In genomic region chr1:234890694-234891093, GRCh38 we compare ENCODE assay signal across 31 cellular contexts.
DNase-seq lines count a peak whose midpoint lies in the region; ATAC-seq, FAIRE-seq and TF ChIP-seq lines count a peak whose summit lies in the region.
"Had no signal": no experiment of that assay in that cellular context is flagged by ENCODE, and none has a peak within 500 bp of the region (broad histone marks: within the 10 kb centered on the region; RNA-seq: fewer than 3 reads in every experiment).

No MANE protein-coding gene starts in this region.

- H3K27me3 ChIP-seq in Panc1 (ENCODE audit: control insufficient read depth, insufficient read depth, low read length) (no peaks in the 10 kb centered on the region), K562 (ENCODE audit: control insufficient read depth in 2 of 2, insufficient read depth in 2 of 2, low read length in 2 of 2) (no peaks in the 10 kb centered on the region; a peak in 1 of 5 replicates)
- H3K27me3 ChIP-seq: gastrocnemius medialis, ovary had no signal

- POLR2A ChIA-PET in activated CD4-positive, alpha-beta T cell treated with anti-CD3 and anti-CD28 coated beads, Interleukin-2, amount 10 ng/mL, durations not matched to agents 7 days and 5 days (lab: Charles Lee), result no interaction called here
- POLR2A ChIA-PET in Panc1 (lab: Charles Lee) (no interaction called here), K562 (lab: Yijun Ruan, JAX) (interaction anchor here (0.7 to 1.8 kb wide), 6 partner anchors 8 to 35 kb away, joined by 3 to 6 read pairs (median 4); no protein-coding TSS in a partner anchor)

- no peak for TF ChIP-seq EP300 in K562 (IDR thresholded peaks at IDR 0.05; ENCODE audit: low read length)

- whole genome bisulfite sequencing in K562 (ENCODE audit: insufficient coverage, low coverage, missing lambda C conversion rate), result 73% methylated on average over 4 of the region's 4 CpGs

- H3K4me3 ChIP-seq in Panc1 (ENCODE audit: low read depth in 2 of 2, low read length in 2 of 2) (no peak overlapping the region), K562 (no peak overlapping the region)
- H3K4me3 ChIP-seq: gastrocnemius medialis, ovary had no signal

- H3K9me1 ChIP-seq in K562 (ENCODE audit: control insufficient read depth, insufficient read depth, low read length), result no peaks in the 10 kb centered on the region

- peak overlapping the region; percentile 6 for H3K27ac Mint-ChIP-seq in activated CD4-positive, alpha-beta T cell treated with anti-CD3 and anti-CD28 coated beads, Interleukin-2, amount 10 ng/mL, durations not matched to agents 7 days and 5 days
- H3K27ac Mint-ChIP-seq: CD4-positive, CD25-positive, alpha-beta regulatory T cell had no signal

- in situ Hi-C loops in Panc1 (cut with HindIII; ENCODE audit: low pct_unique_long_range_greater_than_20kb, low sequenced_read_pairs) (no loop called here), K562 (cut with MboI) (no loop called here)

- no peak for TF ChIP-seq RAD21 in K562 (CRISPR knock-in tag; conservative IDR thresholded peaks at IDR 0.05 in 1 of 2, IDR thresholded peaks at IDR 0.05 in 1 of 2)

- no TSS peak for BruUV-seq in Panc1 (replicated peaks; lab: Mats Ljungman, UMichigan)
- no TSS peak for BruUV-seq in K562 (replicated peaks; lab: Mats Ljungman, UMichigan)

- CTCF ChIA-PET in activated CD4-positive, alpha-beta T cell treated with anti-CD3 and anti-CD28 coated beads, Interleukin-2, amount 10 ng/mL, durations not matched to agents 7 days and 5 days (lab: Charles Lee), result interaction anchor here (0.8 to 1.7 kb wide), 4 partner anchors 12 to 193 kb away, joined by 3 read pairs; no protein-coding TSS in a partner anchor
- CTCF ChIA-PET in Panc1 (lab: Charles Lee) (no interaction called here), K562 (lab: Yijun Ruan, JAX; ENCODE audit: low intra/inter-chr PET ratio) (no interaction called here)

- H3K79me2 ChIP-seq in K562 (ENCODE audit: control insufficient read depth, insufficient read depth, low read length), result no peaks in the 10 kb centered on the region

- H3K36me3 Mint-ChIP-seq in activated CD4-positive, alpha-beta T cell treated with anti-CD3 and anti-CD28 coated beads, Interleukin-2, amount 10 ng/mL, durations not matched to agents 7 days and 5 days (ENCODE audit: low read depth), result peaks cover 6% of the 10 kb centered on the region
- H3K36me3 Mint-ChIP-seq: CD4-positive, CD25-positive, alpha-beta regulatory T cell had no signal

- H2AFZ ChIP-seq in K562 (ENCODE audit: low read depth, low read length), result no peak overlapping the region

- H3K36me3 ChIP-seq in Panc1 (ENCODE audit: control insufficient read depth, insufficient read depth, low read length) (no peaks in the 10 kb centered on the region), K562 (ENCODE audit: control insufficient read depth, insufficient read depth, low read length) (no peaks in the 10 kb centered on the region)
- H3K36me3 ChIP-seq: gastrocnemius medialis, ovary had no signal

- H3K4me1 ChIP-seq in Panc1 (ENCODE audit: control insufficient read depth, insufficient read depth, low read length) (peaks cover 26% of the 10 kb centered on the region), K562 (replicated peaks in 1 of 2; ENCODE audit: control insufficient read depth in 2 of 2, insufficient read depth in 2 of 2, low read length in 2 of 2) (peaks cover 14 to 42% of the 10 kb centered on the region in 2 experiments)

- no peak for TF ChIP-seq POLR2A in K562 (conservative IDR thresholded peaks at IDR 0.05)

- no peaks in the 10 kb centered on the region for H3K9me3 ChIP-seq in Panc1 (ENCODE audit: control insufficient read depth, insufficient read depth, low read depth, low read length)
- H3K9me3 ChIP-seq in K562 (replicated peaks; ENCODE audit: control insufficient read depth, insufficient read depth, low read depth, low read length), result no peaks in the 10 kb centered on the region
- H3K9me3 ChIP-seq: gastrocnemius medialis, ovary had no signal

- FAIRE-seq in K562 (lab: Jason Lieb, UNC), result no peak
- FAIRE-seq: HTR-8/SVneo had no signal

- no peaks in the 10 kb centered on the region for H3K27me3 Mint-ChIP-seq in activated CD4-positive, alpha-beta T cell treated with anti-CD3 and anti-CD28 coated beads, Interleukin-2, amount 10 ng/mL, durations not matched to agents 7 days and 5 days
- H3K27me3 Mint-ChIP-seq: stimulated activated naive B cell treated with anti-CD40 and anti-IgM and Interleukin-4, amounts not matched to agents 10 μg/mL and 1 μg/mL and 100 μg/mL, for 72 hours had no signal

- H3K4me1 Mint-ChIP-seq in activated CD4-positive, alpha-beta T cell treated with anti-CD3 and anti-CD28 coated beads, Interleukin-2, amount 10 ng/mL, durations not matched to agents 7 days and 5 days, result peaks cover 47% of the 10 kb centered on the region

- intact Hi-C loops in Panc1 (cut with micrococcal nuclease; ENCODE audit: unreplicated experiment), result no loop called here
- intact Hi-C loops in K562 (cut with micrococcal nuclease), result no loop called here

- TF ChIP-seq CTCF in Panc1 (IDR thresholded peaks at IDR 0.05), result no peak
- TF ChIP-seq CTCF in K562 (IDR thresholded peaks at IDR 0.05 in 2 of 3, conservative IDR thresholded peaks at IDR 0.05 in 1 of 3; ENCODE audit: insufficient read depth in 2 of 3, low read depth in 1 of 3, low read length in 3 of 3), result no peak

- peak overlapping the region; percentile 67 for H3K27ac ChIP-seq in Panc1 (ENCODE audit: low read length)
- no peak overlapping the region for H3K27ac ChIP-seq in K562 (ENCODE audit: extremely low read depth, low read depth, low read length)
- H3K27ac ChIP-seq: ovary had no signal

- peaks cover 11% of the 10 kb centered on the region for H3K9me3 Mint-ChIP-seq in activated CD4-positive, alpha-beta T cell treated with anti-CD3 and anti-CD28 coated beads, Interleukin-2, amount 10 ng/mL, durations not matched to agents 7 days and 5 days
- H3K9me3 Mint-ChIP-seq: nephron had no signal

- DNase-seq in activated CD4-positive, alpha-beta T cell treated with anti-CD3 and anti-CD28 coated beads, Interleukin-2, amount 10 ng/mL, durations not matched to agents 7 days and 5 days, result no peak
- no peak for DNase-seq in activated CD4-positive, alpha-beta T cell treated with anti-CD3 and anti-CD28 coated beads for 4 hours
- DNase-seq in Panc1 (ENCODE audit: low read depth, low spot score) (no peak), K562 (ENCODE audit: extremely low read depth in 1 of 4, low spot score in 3 of 4) (no peak), NCI-H510A (lab: John Stamatoyannopoulos, UW) (no peak)
- no peak for DNase-seq in stimulated activated naive CD8-positive, alpha-beta T cell treated with anti-CD3 and anti-CD28 coated beads, Interleukin-15, Interleukin-2, amounts not matched to agents 100 U/mL and 50 U/mL, for 24 hours
- DNase-seq in stimulated activated CD4-positive, alpha-beta T cell treated with anti-CD3 and anti-CD28 coated beads, Interleukin-2, amount 100 ng/mL, for 48 hours, result no peak
- DNase-seq: 8988T; activated CD4-positive, alpha-beta T cell treated with anti-CD3 and anti-CD28 coated beads for 48 hours; activated naive CD4-positive, alpha-beta T cell treated with Interleukin-2 at 50 U/mL for 16 hours; activated T-cell treated with anti-CD3 and anti-CD28 coated beads, Interleukin-2, amount 50 U/mL, for 48 hours; amygdala; CD4-positive, CD25-positive, alpha-beta regulatory T cell; gastrocnemius medialis; hippocampal formation; KG1; left colon; MM.1S; NCI-H1417 treated with DMSO at 0.1 percent for 48 hours; NCI-H2081; NCI-H2227 treated with DMSO at 0.1 percent for 48 hours; NCI-H526 treated with DMSO at 0.1 percent for 48 hours; NK-92 treated with Interleukin-12 subunit alpha and Interleukin-12 subunit beta, amount 100 ng/mL, for 24 hours; ovary; Right ventricle myocardium superior; stimulated activated naive B cell treated with anti-CD40 and anti-IgM and Interleukin-4, amounts not matched to agents 10 μg/mL and 1 μg/mL and 100 μg/mL, for 72 hours; T-helper 2 cell had no signal

- no peaks in the 10 kb centered on the region for H4K20me1 ChIP-seq in K562 (replicated peaks; ENCODE audit: control insufficient read depth, insufficient read depth, low read length)

- H3K4me2 ChIP-seq in K562 (ENCODE audit: insufficient read depth, low read length), result no peak overlapping the region

- no peak overlapping the region for H3K4me3 Mint-ChIP-seq in activated CD4-positive, alpha-beta T cell treated with anti-CD3 and anti-CD28 coated beads, Interleukin-2, amount 10 ng/mL, durations not matched to agents 7 days and 5 days
- H3K4me3 Mint-ChIP-seq: CD4-positive, CD25-positive, alpha-beta regulatory T cell; nephron; stimulated activated naive B cell treated with anti-CD40 and anti-IgM and Interleukin-4, amounts not matched to agents 10 μg/mL and 1 μg/mL and 100 μg/mL, for 72 hours had no signal

- ATAC-seq in Panc1, result peak; percentile 32
- no peak for ATAC-seq in K562
- ATAC-seq in stimulated activated naive CD8-positive, alpha-beta T cell treated with anti-CD3 and anti-CD28 coated beads, Interleukin-15, Interleukin-2, amounts not matched to agents 100 U/mL and 50 U/mL, for 24 hours, result peak; percentile 9
- ATAC-seq in GM21423 (IDR thresholded peaks at IDR 0.05; ENCODE audit: unreplicated experiment), result no peak
- ATAC-seq: gastrocnemius medialis; SK-N-SH treated with all-trans-retinoic acid at 6 μM for 48 hours; stimulated activated naive B cell treated with anti-CD40 and anti-IgM and Interleukin-4, amounts not matched to agents 10 μg/mL and 1 μg/mL and 100 μg/mL, for 72 hours had no signal

- peak overlapping the region in 1 of 2 experiments; percentile 66; a peak in 2 of 4 replicates for H3K9ac ChIP-seq in K562 (ENCODE audit: insufficient read depth in 1 of 2, low read depth in 2 of 2, low read length in 2 of 2)

TF ChIP-seq in K562, 482 proteins besides CTCF, POLR2A, EP300 and RAD21 (continues in another document):
- no peak for TF ChIP-seq HDAC8 (tag; IDR thresholded peaks at IDR 0.05)
- TF ChIP-seq FIP1L1 (IDR thresholded peaks at IDR 0.05; ENCODE audit: low read depth, low read length, poor library complexity, severe bottlenecking), result no peak
- no peak for TF ChIP-seq HIVEP1 (CRISPR knock-in tag; IDR thresholded peaks at IDR 0.05)

Comparison
In these comparisons a context has a peak if more than half of its experiments do, and no peak if none do; other contexts are left out.
1. ATAC-seq: peak in Panc1 (single experiment) and stimulated activated naive CD8-positive, alpha-beta T cell treated with anti-CD3 and anti-CD28 coated beads, Interleukin-15, Interleukin-2, amounts not matched to agents 100 U/mL and 50 U/mL, for 24 hours (single experiment); none in K562 (single experiment) and GM21423 (single experiment).